Comparison of ENCODE assay signal across 13 cellular contexts in the genomic region with DNA sequence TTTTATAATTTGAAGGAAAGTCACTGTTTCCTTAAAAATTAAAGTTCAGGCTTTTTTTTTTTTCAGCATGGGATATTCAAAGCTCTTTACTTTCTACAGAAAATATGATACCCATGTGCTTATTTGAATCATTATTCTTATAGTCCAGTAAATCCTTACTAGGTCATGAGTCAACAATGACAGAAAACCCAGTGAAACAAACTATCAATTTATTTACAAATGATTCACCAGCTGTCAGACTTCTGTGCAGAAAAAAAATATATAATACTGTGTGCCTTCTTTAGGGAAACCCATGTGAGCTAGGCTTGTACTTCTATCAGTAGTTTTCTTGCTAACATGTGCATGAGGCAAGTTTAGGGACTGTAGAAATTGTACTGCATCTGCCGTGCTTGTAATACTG. TPM values are rescaled to one million over a fixed set of nuclear protein-coding genes. Genes with fewer than 3 reads are reported as not detected.
DNase-seq lines count a peak whose midpoint lies in the region; ATAC-seq and TF ChIP-seq lines count a peak whose summit lies in the region.
"Had no signal": no experiment of that assay in that cellular context is flagged by ENCODE, and none has a peak within 500 bp of the region (broad histone marks: within the 10 kb centered on the region; RNA-seq: fewer than 3 reads in every experiment).

No MANE protein-coding gene starts in this region.

- H3K27ac ChIP-seq in A673 (ENCODE audit: low read depth, low read length, poor library complexity, severe bottlenecking) (peak overlapping the region; percentile 66), HL-60 (replicated peaks) (peak overlapping the region; percentile 81)

- H3K27ac Mint-ChIP-seq in activated CD4-positive, alpha-beta T cell treated with anti-CD3 and anti-CD28 coated beads, Interleukin-2, amount 10 ng/mL, durations not matched to agents 7 days and 5 days: no peak overlapping the region
- H3K27ac Mint-ChIP-seq in naive thymus-derived CD8-positive, alpha-beta T cell: no peak overlapping the region
- H3K27ac Mint-ChIP-seq: natural killer cell had no signal

- intact Hi-C loops in A673 (cut with micrococcal nuclease; ENCODE audit: unreplicated experiment): no loop called here

- no peak for TF ChIP-seq CTCF in A673 (conservative IDR thresholded peaks at IDR 0.05; ENCODE audit: low read depth, low read length)
- no peak for TF ChIP-seq CTCF in HL-60 (IDR thresholded peaks at IDR 0.05; ENCODE audit: insufficient read depth, low read length)
- no peak for TF ChIP-seq CTCF in astrocyte of the spinal cord (IDR thresholded peaks at IDR 0.05; ENCODE audit: low read depth, low read length)

- H3K4me3 ChIP-seq in A673 (ENCODE audit: low read depth, low read length, poor library complexity, severe bottlenecking) (peak overlapping the region; percentile 45), HL-60 (replicated peaks; ENCODE audit: insufficient read depth, low read length) (peak overlapping the region; percentile 41), astrocyte of the spinal cord (ENCODE audit: low read depth, low read length) (no peak overlapping the region)

- no peak for ATAC-seq in GM18502 (IDR thresholded peaks at IDR 0.05; ENCODE audit: poor library complexity, unreplicated experiment)
- ATAC-seq in naive thymus-derived CD8-positive, alpha-beta T cell: no peak
- ATAC-seq: natural killer cell had no signal

- H3K4me1 Mint-ChIP-seq in activated CD4-positive, alpha-beta T cell treated with anti-CD3 and anti-CD28 coated beads, Interleukin-2, amount 10 ng/mL, durations not matched to agents 7 days and 5 days: peaks cover 2% of the 10 kb centered on the region
- peaks cover 0 to 4% (median 1%) of the 10 kb centered on the region in 4 donors for H3K4me1 Mint-ChIP-seq in naive thymus-derived CD8-positive, alpha-beta T cell
- H3K4me1 Mint-ChIP-seq: natural killer cell had no signal

- no peaks in the 10 kb centered on the region for H3K9me3 Mint-ChIP-seq in activated CD4-positive, alpha-beta T cell treated with anti-CD3 and anti-CD28 coated beads, Interleukin-2, amount 10 ng/mL, durations not matched to agents 7 days and 5 days
- peaks cover 0 to 6% (median 0%) of the 10 kb centered on the region in 9 donors for H3K9me3 Mint-ChIP-seq in naive thymus-derived CD8-positive, alpha-beta T cell
- H3K9me3 Mint-ChIP-seq: natural killer cell had no signal

- H3K36me3 ChIP-seq in A673 (ENCODE audit: insufficient read depth, low read length, poor library complexity, severe bottlenecking): no peaks in the 10 kb centered on the region

- no peaks in the 10 kb centered on the region for H3K36me3 Mint-ChIP-seq in activated CD4-positive, alpha-beta T cell treated with anti-CD3 and anti-CD28 coated beads, Interleukin-2, amount 10 ng/mL, durations not matched to agents 7 days and 5 days (ENCODE audit: low read depth)
- peaks cover 0 to 11% (median 0%) of the 10 kb centered on the region in 3 donors for H3K36me3 Mint-ChIP-seq in naive thymus-derived CD8-positive, alpha-beta T cell
- H3K36me3 Mint-ChIP-seq: natural killer cell had no signal

- H3K9me3 ChIP-seq in A673 (ENCODE audit: low read depth, low read length, poor library complexity, severe bottlenecking): no peaks in the 10 kb centered on the region

- H3K27me3 Mint-ChIP-seq in activated CD4-positive, alpha-beta T cell treated with anti-CD3 and anti-CD28 coated beads, Interleukin-2, amount 10 ng/mL, durations not matched to agents 7 days and 5 days: peaks cover 7% of the 10 kb centered on the region
- peaks cover 5 to 24% (median 11%) of the 10 kb centered on the region in 5 donors for H3K27me3 Mint-ChIP-seq in naive thymus-derived CD8-positive, alpha-beta T cell

- no peaks in the 10 kb centered on the region for H3K27me3 ChIP-seq in A673 (replicated peaks; ENCODE audit: insufficient read depth, low read depth, low read length, poor library complexity)
- no peaks in the 10 kb centered on the region for H3K27me3 ChIP-seq in HL-60 (ENCODE audit: insufficient read depth, poor library complexity, severe bottlenecking)
- H3K27me3 ChIP-seq: BLaER1 treated with 17β-estradiol and CSF1 and Interleukin-3, amounts not matched to agents 10 nM and 100 nM had no signal

- no peak overlapping the region for H3K4me3 Mint-ChIP-seq in activated CD4-positive, alpha-beta T cell treated with anti-CD3 and anti-CD28 coated beads, Interleukin-2, amount 10 ng/mL, durations not matched to agents 7 days and 5 days
- no peak overlapping the region for H3K4me3 Mint-ChIP-seq in naive thymus-derived CD8-positive, alpha-beta T cell
- H3K4me3 Mint-ChIP-seq: natural killer cell had no signal

- no TSS peak for BruUV-seq in A673 (replicated peaks; lab: Mats Ljungman, UMichigan)

- in situ Hi-C loops in astrocyte of the spinal cord (cut with HindIII; ENCODE audit: low sequenced_read_pairs): no loop called here

- DNase-seq in A673 (ENCODE audit: low spot score) (no peak), HL-60 (ENCODE audit: low read depth in 1 of 2, low spot score in 1 of 2) (peak in 1 of 2 experiments; percentile 10), astrocyte of the spinal cord (ENCODE audit: low read depth, low spot score) (peak; percentile 9), kidney tubule cell (ENCODE audit: low spot score) (peak; percentile 29), NCI-H226 (no peak)
- DNase-seq in activated CD4-positive, alpha-beta T cell treated with anti-CD3 and anti-CD28 coated beads, Interleukin-2, amount 10 ng/mL, durations not matched to agents 7 days and 5 days: no peak
- no peak for DNase-seq in naive thymus-derived CD8-positive, alpha-beta T cell
- DNase-seq: amniotic stem cell, natural killer cell, NCI-H2171, RPMI8226 had no signal

- CTCF ChIA-PET in A673 (lab: Charles Lee): no interaction called here
- CTCF ChIA-PET in activated CD4-positive, alpha-beta T cell treated with anti-CD3 and anti-CD28 coated beads, Interleukin-2, amount 10 ng/mL, durations not matched to agents 7 days and 5 days (lab: Charles Lee): no interaction called here

- H3K4me1 ChIP-seq in A673 (ENCODE audit: insufficient read depth, low read length, poor library complexity, severe bottlenecking): peaks cover 37% of the 10 kb centered on the region

- POLR2A ChIA-PET in A673 (lab: Charles Lee; ENCODE audit: low non-redundant PET): interaction anchor here (0.7 kb wide), 1 partner anchor 87 kb away, joined by 3 read pairs; no protein-coding TSS in a partner anchor
- POLR2A ChIA-PET in activated CD4-positive, alpha-beta T cell treated with anti-CD3 and anti-CD28 coated beads, Interleukin-2, amount 10 ng/mL, durations not matched to agents 7 days and 5 days (lab: Charles Lee): no interaction called here
- POLR2A ChIA-PET in naive thymus-derived CD8-positive, alpha-beta T cell (lab: Charles Lee): no interaction called here

RNA-seq across cellular contexts. Expression of a gene that starts 1.2 kb away (rescaled TPM):
- total RNA-seq in A673 (2021): 13.9 and 14.6 TPM in 2 replicates
- not detected for total RNA-seq in activated CD4-positive, alpha-beta T cell treated with anti-CD3 and anti-CD28 coated beads, Interleukin-2, amount 10 ng/mL, durations not matched to agents 7 days and 5 days
- not detected for total RNA-seq in naive thymus-derived CD8-positive, alpha-beta T cell
- polyA plus RNA-seq in naive thymus-derived CD8-positive, alpha-beta T cell: not detected

Comparison
In these comparisons a context has a peak if more than half of its experiments do, and no peak if none do; other contexts are left out.
1. DNase-seq: peak in astrocyte of the spinal cord (single experiment) and kidney tubule cell (single experiment); none in A673 (single experiment), activated CD4-positive, alpha-beta T cell treated with anti-CD3 and anti-CD28 coated beads, Interleukin-2, amount 10 ng/mL, durations not matched to agents 7 days and 5 days (single experiment), NCI-H226 (single experiment) and naive thymus-derived CD8-positive, alpha-beta T cell (0 of 10).
2. RNA of a gene that starts 1.2 kb away (total RNA-seq): 13.9 to 14.6 TPM in A673; not detected in naive thymus-derived CD8-positive, alpha-beta T cell and not detected in activated CD4-positive, alpha-beta T cell treated with anti-CD3 and anti-CD28 coated beads, Interleukin-2, amount 10 ng/mL, durations not matched to agents 7 days and 5 days; every median in the first group is over 10 times any median in the second.